20 cellular contexts compared by ENCODE assay signal in the genomic region with DNA sequence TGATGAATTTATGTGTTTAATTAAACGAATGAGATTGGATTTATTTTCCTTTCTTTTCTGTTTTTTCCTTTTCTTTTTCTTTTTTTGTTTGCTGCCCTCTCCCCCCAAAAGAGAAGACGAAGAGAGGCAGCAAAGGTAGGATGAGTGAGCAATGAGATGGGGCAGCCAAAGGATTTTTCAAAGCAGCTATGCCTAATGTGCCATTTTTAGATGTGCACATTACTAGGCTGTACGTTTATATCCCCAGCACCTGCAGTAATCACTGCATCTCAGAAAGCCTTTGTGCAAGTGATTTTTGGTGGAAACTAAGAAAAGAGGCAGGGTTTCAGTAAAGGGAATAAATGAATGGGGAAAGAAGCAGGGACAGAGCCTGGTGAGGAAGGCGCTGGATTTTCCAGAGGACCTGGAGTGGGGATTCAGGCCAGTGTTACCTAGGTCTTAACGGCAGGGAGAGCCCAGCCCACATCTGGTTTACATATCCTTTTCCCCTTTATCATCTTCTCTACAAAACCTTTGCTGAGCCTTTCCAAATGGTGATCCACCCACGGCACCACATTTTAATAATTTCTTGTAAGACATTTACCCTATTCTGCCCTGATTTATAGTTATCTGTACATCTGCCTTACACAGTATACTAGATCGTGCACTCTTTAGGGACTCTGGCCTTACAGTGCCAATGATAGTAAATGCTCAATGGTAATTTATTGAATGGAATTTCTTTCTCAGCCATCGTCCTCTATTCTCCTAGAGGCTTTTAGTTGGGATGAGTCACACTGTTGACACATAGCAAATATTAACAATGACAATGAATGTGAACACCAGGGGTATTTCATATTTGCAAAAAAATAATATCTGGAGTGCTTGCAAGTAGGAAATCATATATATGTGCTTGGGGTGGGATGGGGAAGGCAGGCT. TPM values are rescaled to one million over a fixed set of nuclear protein-coding genes. Genes with fewer than 3 reads are reported as not detected.
A peak's percentile ranks its signal among the peaks of the same experiment; 100 is the strongest.
DNase-seq lines count a peak whose midpoint lies in the region; ATAC-seq, FAIRE-seq and TF ChIP-seq lines count a peak whose summit lies in the region.
"Had no signal": no experiment of that assay in that cellular context is flagged by ENCODE, and none has a peak within 500 bp of the region (broad histone marks: within the 10 kb centered on the region; RNA-seq: fewer than 3 reads in every experiment).

No MANE protein-coding gene starts in this region.

- H3K27me3 ChIP-seq in BJ (ENCODE audit: control insufficient read depth, insufficient read depth, low read length) (no peaks in the 10 kb centered on the region), SK-N-SH (ENCODE audit: insufficient read depth) (no peaks in the 10 kb centered on the region)
- H3K27me3 ChIP-seq: BLaER1 had no signal

- H3K36me3 Mint-ChIP-seq in chondrocyte (ENCODE audit: low read depth) (no peaks in the 10 kb centered on the region), natural killer cell (no peaks in the 10 kb centered on the region)

- no peak for ATAC-seq in natural killer cell

- no peaks in the 10 kb centered on the region for H3K9me3 Mint-ChIP-seq in chondrocyte (ENCODE audit: low read depth)
- H3K9me3 Mint-ChIP-seq in natural killer cell: no peaks in the 10 kb centered on the region
- H3K9me3 Mint-ChIP-seq: HFFc6 had no signal

- H3K9me2 ChIP-seq in SK-N-SH: no peaks in the 10 kb centered on the region

- H3F3A ChIP-seq in SK-N-SH (replicated peaks; ENCODE audit: insufficient read depth): peaks cover 29% of the 10 kb centered on the region

- intact Hi-C loops in natural killer cell (cut with micrococcal nuclease): no loop called here

- TF ChIP-seq CTCF in BJ (IDR thresholded peaks at IDR 0.05; ENCODE audit: insufficient read depth, low read depth, low read length): no peak
- no peak for TF ChIP-seq CTCF in SK-N-SH (IDR thresholded peaks at IDR 0.05)
- TF ChIP-seq CTCF in chondrocyte (IDR thresholded peaks at IDR 0.05): no peak
- TF ChIP-seq CTCF in natural killer cell (IDR thresholded peaks at IDR 0.05): no peak

- H3K27ac Mint-ChIP-seq in chondrocyte (ENCODE audit: unreplicated experiment) (no peak overlapping the region), natural killer cell (no peak overlapping the region)
- H3K27ac Mint-ChIP-seq: HFFc6 had no signal

- H3K79me2 ChIP-seq in SK-N-SH (ENCODE audit: insufficient read depth): no peaks in the 10 kb centered on the region

- H3K4me3 Mint-ChIP-seq in chondrocyte (ENCODE audit: unreplicated experiment) (no peak overlapping the region), natural killer cell (no peak overlapping the region)
- H3K4me3 Mint-ChIP-seq: HFFc6 had no signal

- peak overlapping the region; percentile 20; the same call in 1 of the 2 replicates for H2AFZ ChIP-seq in SK-N-SH (ENCODE audit: low read depth)

- DNase-seq in BJ (ENCODE audit: low read depth) (peak; percentile 9), HTR-8/SVneo (ENCODE audit: insufficient read length, low spot score) (peak; percentile 54), SK-N-SH (peak; percentile 37), hepatic stellate cell (ENCODE audit: low spot score) (peak; percentile 36), NCI-H128 (lab: John Stamatoyannopoulos, UW; ENCODE audit: unreplicated experiment) (no peak), chondrocyte (ENCODE audit: low spot score) (no peak), natural killer cell (no peak)
- no peak for DNase-seq in stimulated activated naive CD4-positive, alpha-beta T cell (lab: John Stamatoyannopoulos, UW)
- DNase-seq: activated naive CD4-positive, alpha-beta T cell; DMS153; HFFc6; Kasumi-1; midbrain; NCI-H2081 treated with DMSO at 0.1 percent for 48 hours; NK-92 treated with Interleukin-12 subunit alpha and Interleukin-12 subunit beta, amount 100 ng/mL, for 24 hours; stimulated activated CD4-positive, alpha-beta T cell treated with anti-CD3 and anti-CD28 coated beads, Interleukin-12 subunit alpha, Interleukin-12 subunit beta, amount 100 ng/mL, for 4 hours; WERI-Rb-1 had no signal

- H3K36me3 ChIP-seq in BJ (ENCODE audit: control insufficient read depth, insufficient read depth, low read length) (no peaks in the 10 kb centered on the region), SK-N-SH (replicated peaks in 1 of 2; ENCODE audit: control insufficient read depth in 1 of 2, insufficient read depth in 2 of 2, low read length in 1 of 2) (no peaks in the 10 kb centered on the region)
- H3K36me3 ChIP-seq: BLaER1, WERI-Rb-1 had no signal

- WGBS in SK-N-SH (ENCODE audit: low lambda C conversion rate): 28% methylated on average over 8 of the region's 8 CpGs

- H3K27ac ChIP-seq in SK-N-SH (ENCODE audit: low read depth in 2 of 2, low read length in 1 of 2): peak overlapping the region; percentile 62 to 77; a peak in 3 of 4 replicates
- H3K27ac ChIP-seq: BLaER1, HL-60, WERI-Rb-1 had no signal

- H3K4me1 Mint-ChIP-seq in chondrocyte (ENCODE audit: low read depth): peaks cover 20% of the 10 kb centered on the region
- H3K4me1 Mint-ChIP-seq in natural killer cell: no peaks in the 10 kb centered on the region

- no peak for TF ChIP-seq RAD21 in SK-N-SH (IDR thresholded peaks at IDR 0.05; ENCODE audit: low read length)

- CTCF ChIA-PET in BJ (lab: Yijun Ruan, JAX): interaction anchor here (1.7 kb wide), 1 partner anchor 12 kb away, joined by 6 read pairs; no protein-coding TSS in a partner anchor
- CTCF ChIA-PET in SK-N-SH (lab: Yijun Ruan, JAX): interaction anchor here (0.7 kb wide), 1 partner anchor 485 kb away, joined by 4 read pairs; no protein-coding TSS in a partner anchor

- peaks cover 2 to 37% of the 10 kb centered on the region in 2 experiments for H3K4me1 ChIP-seq in SK-N-SH (ENCODE audit: control insufficient read depth in 1 of 2, insufficient read depth in 2 of 2, low read depth in 1 of 2, low read length in 1 of 2)
- H3K4me1 ChIP-seq: BLaER1 had no signal

- POLR2A ChIA-PET in BJ (lab: Charles Lee) (no interaction called here), SK-N-SH (lab: Yijun Ruan, JAX) (no interaction called here)

- H3K27me3 Mint-ChIP-seq in chondrocyte (ENCODE audit: low read depth) (no peaks in the 10 kb centered on the region), natural killer cell (ENCODE audit: low read depth in 2 of 2) (peaks cover 0 to 6% of the 10 kb centered on the region in 2 donors)

- no peaks in the 10 kb centered on the region for H3K9me3 ChIP-seq in SK-N-SH
- H3K9me3 ChIP-seq: BLaER1 had no signal

- H4K20me1 ChIP-seq in SK-N-SH (ENCODE audit: insufficient read depth): no peaks in the 10 kb centered on the region
- H4K20me1 ChIP-seq: BLaER1 had no signal

- H3K4me3 ChIP-seq in BJ (ENCODE audit: low read depth, low read length): no peak overlapping the region
- H3K4me3 ChIP-seq in SK-N-SH (ENCODE audit: low read depth in 2 of 2, low read length in 1 of 2): no peak overlapping the region
- H3K4me3 ChIP-seq: BLaER1 had no signal

- peak in 1 of 2 experiments; percentile 61; a peak in 3 of 4 replicates for TF ChIP-seq EP300 in SK-N-SH (IDR thresholded peaks at IDR 0.05; ENCODE audit: borderline replicate concordance in 1 of 2, low read depth in 1 of 2, low read length in 1 of 2)

- no peak for FAIRE-seq in HTR-8/SVneo (lab: Jason Lieb, UNC)
- FAIRE-seq: keratinocyte had no signal

- peak overlapping the region; percentile 17; the same call in 1 of the 2 replicates for H3K9ac ChIP-seq in SK-N-SH
- H3K9ac ChIP-seq: BLaER1 had no signal

- H3K4me2 ChIP-seq in SK-N-SH: peak overlapping the region; percentile 60; the same call in 1 of the 2 replicates
- H3K4me2 ChIP-seq: BLaER1 had no signal

TF ChIP-seq in SK-N-SH, 30 proteins besides CTCF, POLR2A, EP300 and RAD21 (continues in another document):
- TF ChIP-seq TCF12 (IDR thresholded peaks at IDR 0.05): peak; percentile 66
- TF ChIP-seq YY1 (IDR thresholded peaks at IDR 0.05; ENCODE audit: low read depth): no peak
- TF ChIP-seq, protein P1, sequence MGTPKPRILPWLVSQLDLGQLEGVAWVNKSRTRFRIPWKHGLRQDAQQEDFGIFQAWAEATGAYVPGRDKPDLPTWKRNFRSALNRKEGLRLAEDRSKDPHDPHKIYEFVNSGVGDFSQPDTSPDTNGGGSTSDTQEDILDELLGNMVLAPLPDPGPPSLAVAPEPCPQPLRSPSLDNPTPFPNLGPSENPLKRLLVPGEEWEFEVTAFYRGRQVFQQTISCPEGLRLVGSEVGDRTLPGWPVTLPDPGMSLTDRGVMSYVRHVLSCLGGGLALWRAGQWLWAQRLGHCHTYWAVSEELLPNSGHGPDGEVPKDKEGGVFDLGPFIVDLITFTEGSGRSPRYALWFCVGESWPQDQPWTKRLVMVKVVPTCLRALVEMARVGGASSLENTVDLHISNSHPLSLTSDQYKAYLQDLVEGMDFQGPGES (IDR thresholded peaks at IDR 0.05; ENCODE audit: low read depth, low read length): no peak
- peak; percentile 79 for TF ChIP-seq JUND (IDR thresholded peaks at IDR 0.05)
- TF ChIP-seq, protein P2, sequence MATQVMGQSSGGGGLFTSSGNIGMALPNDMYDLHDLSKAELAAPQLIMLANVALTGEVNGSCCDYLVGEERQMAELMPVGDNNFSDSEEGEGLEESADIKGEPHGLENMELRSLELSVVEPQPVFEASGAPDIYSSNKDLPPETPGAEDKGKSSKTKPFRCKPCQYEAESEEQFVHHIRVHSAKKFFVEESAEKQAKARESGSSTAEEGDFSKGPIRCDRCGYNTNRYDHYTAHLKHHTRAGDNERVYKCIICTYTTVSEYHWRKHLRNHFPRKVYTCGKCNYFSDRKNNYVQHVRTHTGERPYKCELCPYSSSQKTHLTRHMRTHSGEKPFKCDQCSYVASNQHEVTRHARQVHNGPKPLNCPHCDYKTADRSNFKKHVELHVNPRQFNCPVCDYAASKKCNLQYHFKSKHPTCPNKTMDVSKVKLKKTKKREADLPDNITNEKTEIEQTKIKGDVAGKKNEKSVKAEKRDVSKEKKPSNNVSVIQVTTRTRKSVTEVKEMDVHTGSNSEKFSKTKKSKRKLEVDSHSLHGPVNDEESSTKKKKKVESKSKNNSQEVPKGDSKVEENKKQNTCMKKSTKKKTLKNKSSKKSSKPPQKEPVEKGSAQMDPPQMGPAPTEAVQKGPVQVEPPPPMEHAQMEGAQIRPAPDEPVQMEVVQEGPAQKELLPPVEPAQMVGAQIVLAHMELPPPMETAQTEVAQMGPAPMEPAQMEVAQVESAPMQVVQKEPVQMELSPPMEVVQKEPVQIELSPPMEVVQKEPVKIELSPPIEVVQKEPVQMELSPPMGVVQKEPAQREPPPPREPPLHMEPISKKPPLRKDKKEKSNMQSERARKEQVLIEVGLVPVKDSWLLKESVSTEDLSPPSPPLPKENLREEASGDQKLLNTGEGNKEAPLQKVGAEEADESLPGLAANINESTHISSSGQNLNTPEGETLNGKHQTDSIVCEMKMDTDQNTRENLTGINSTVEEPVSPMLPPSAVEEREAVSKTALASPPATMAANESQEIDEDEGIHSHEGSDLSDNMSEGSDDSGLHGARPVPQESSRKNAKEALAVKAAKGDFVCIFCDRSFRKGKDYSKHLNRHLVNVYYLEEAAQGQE (IDR thresholded peaks at IDR 0.05; ENCODE audit: low read depth, low read length): no peak

RNA-seq across cellular contexts. Expression of a gene that starts 38.3 kb away (rescaled TPM):
- polyA plus RNA-seq in BJ (2011; rRNA removed) (25.2 and 60.2 TPM in 2 replicates), SK-N-SH (2012; rRNA removed) (7.9 and 8.1 TPM in 2 replicates)
- 57.5 and 62.3 TPM in 2 replicates for polyA minus RNA-seq in BJ (2011; rRNA and poly(A)+ RNA removed)
- polyA plus RNA-seq in SK-N-SH (2012; cell fraction: cytosol; rRNA removed): 5.4 and 5.9 TPM in 2 replicates
- 15.5 and 24.6 TPM in 2 replicates for polyA plus RNA-seq in SK-N-SH (2012; cell fraction: nucleus; rRNA removed)
- total RNA-seq in chondrocyte (59.6 to 65.0 TPM (median 64.5 TPM) in 3 replicates), natural killer cell (100 to 1,000 TPM in 1 of 3 donors, 10 to 100 TPM in 2; 90.4 to 120 (median 97.9) TPM)

Comparison
In these comparisons a context has a peak if more than half of its experiments do, and no peak if none do; other contexts are left out.
1. DNase-seq: peak in BJ (single experiment), HTR-8/SVneo (single experiment), SK-N-SH (single experiment) and hepatic stellate cell (single experiment); none in stimulated activated naive CD4-positive, alpha-beta T cell (0 of 6), NCI-H128 (single experiment), chondrocyte (single experiment) and natural killer cell (single experiment).